In the genomic region with DNA sequence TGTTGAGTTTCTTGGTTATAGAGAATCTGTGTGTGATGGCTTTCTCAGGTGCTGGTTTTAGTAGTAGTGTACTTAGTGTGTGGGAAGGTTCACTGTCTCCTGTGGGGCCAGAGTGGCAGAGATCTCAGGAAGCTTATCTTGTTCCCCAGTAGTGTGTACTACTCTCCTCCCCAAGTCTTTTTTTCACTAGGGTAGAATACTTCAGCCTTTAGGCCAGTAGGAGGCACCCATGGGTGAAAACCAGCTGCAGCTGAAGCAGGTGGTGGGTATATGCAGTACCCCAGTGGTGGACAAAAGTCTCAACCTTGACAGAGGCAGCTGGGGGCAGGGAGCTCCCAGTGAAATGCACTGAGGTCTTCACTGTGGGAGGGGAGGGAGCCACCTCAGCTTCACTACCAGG, we compare ENCODE assay signal across 18 cellular contexts.
A peak's percentile ranks its signal among the peaks of the same experiment; 100 is the strongest.
DNase-seq lines count a peak whose midpoint lies in the region; ATAC-seq, FAIRE-seq and TF ChIP-seq lines count a peak whose summit lies in the region.
"Had no signal": no experiment of that assay in that cellular context is flagged by ENCODE, and none has a peak within 500 bp of the region (broad histone marks: within the 10 kb centered on the region; RNA-seq: fewer than 3 reads in every experiment).

No MANE protein-coding gene starts in this region.

- no peak overlapping the region for H3K23ac ChIP-seq in H1 (ENCODE audit: insufficient read length)

- no peak for TF ChIP-seq POLR2A in H1 (IDR thresholded peaks at IDR 0.05; ENCODE audit: control extremely low read depth in 1 of 2, low read depth in 2 of 2, low read length in 2 of 2)

- no peak overlapping the region for H2BK15ac ChIP-seq in H1 (ENCODE audit: low read length)

- H3K9me3 ChIP-seq in Karpas-422 (ENCODE audit: low read length) (peaks cover 3% of the 10 kb centered on the region; the same call in 1 of the 2 replicates), H1 (ENCODE audit: insufficient read depth in 2 of 2, low read depth in 1 of 2, low read length in 1 of 2) (no peaks in the 10 kb centered on the region), colonic mucosa (no peaks in the 10 kb centered on the region)

- H4K20me1 ChIP-seq in Karpas-422 (ENCODE audit: insufficient read depth, low read depth, low read length) (no peaks in the 10 kb centered on the region), H1 (replicated peaks in 1 of 2; ENCODE audit: control insufficient read depth in 1 of 2, insufficient read depth in 2 of 2, low read length in 2 of 2) (no peaks in the 10 kb centered on the region)

- no peak overlapping the region for H3K9ac ChIP-seq in Karpas-422 (ENCODE audit: low read length)
- no peak overlapping the region for H3K9ac ChIP-seq in H1 (replicated peaks in 1 of 4; ENCODE audit: extremely low read depth in 1 of 4, low read depth in 3 of 4, low read length in 3 of 4)
- H3K9ac ChIP-seq in colonic mucosa (ENCODE audit: low read depth in 2 of 2, low read length in 2 of 2) = no peak overlapping the region

- H3K4me1 ChIP-seq in Karpas-422 (ENCODE audit: low read length) (peaks cover 23% of the 10 kb centered on the region), H1 (replicated peaks in 1 of 4; ENCODE audit: control insufficient read depth in 3 of 4, insufficient read depth in 4 of 4, low read length in 3 of 4) (no peaks in the 10 kb centered on the region), colonic mucosa (no peaks in the 10 kb centered on the region)

- H3K56ac ChIP-seq in H1 (replicated peaks; ENCODE audit: insufficient read length, low read depth, low read length) = no peak overlapping the region

- H3K79me1 ChIP-seq in H1 (ENCODE audit: low read depth, low read length) = no peaks in the 10 kb centered on the region

- H3K4me3 ChIP-seq in GM06990 (replicated peaks; ENCODE audit: low read depth, low read length) (no peak overlapping the region), Karpas-422 (ENCODE audit: low read length) (no peak overlapping the region), H1 (ENCODE audit: extremely low read depth in 1 of 4, insufficient read depth in 2 of 4, low read depth in 3 of 4, low read length in 4 of 4) (no peak overlapping the region), colonic mucosa (no peak overlapping the region)
- H3K4me3 ChIP-seq: SK-N-MC had no signal

- TF ChIP-seq EP300 in H1 (IDR thresholded peaks at IDR 0.05; ENCODE audit: borderline replicate concordance in 1 of 2, low read depth in 2 of 2, low read length in 2 of 2) = no peak

- in situ Hi-C loops in GM13977 (cut with MboI; ENCODE audit: low pct_unique_long_range_greater_than_20kb, low sequenced_read_pairs, unreplicated experiment) = no loop called here

- H3K23me2 ChIP-seq in H1 (ENCODE audit: low read depth, low read length) = no peaks in the 10 kb centered on the region

- FAIRE-seq in H1 (lab: Jason Lieb, UNC) = no peak
- FAIRE-seq: D721Med had no signal

- peaks cover 4% of the 10 kb centered on the region; the same call in 1 of the 2 replicates for H3K36me3 ChIP-seq in GM06990 (ENCODE audit: control insufficient read depth, insufficient read depth, low read length)
- peaks cover 4% of the 10 kb centered on the region; the same call in 1 of the 2 replicates for H3K36me3 ChIP-seq in Karpas-422 (ENCODE audit: insufficient read depth, low read length)
- no peaks in the 10 kb centered on the region for H3K36me3 ChIP-seq in H1 (ENCODE audit: control insufficient read depth in 2 of 4, insufficient read depth in 4 of 4, low read length in 3 of 4)
- H3K36me3 ChIP-seq in colonic mucosa = no peaks in the 10 kb centered on the region

- CTCF ChIA-PET in H1 (lab: Charles Lee; ENCODE audit: partially characterized antibody) = interaction anchor here (0.9 to 2.3 kb wide), 5 partner anchors 11 to 552 kb away, joined by 3 to 14 read pairs (median 3); no protein-coding TSS in a partner anchor

- H2AFZ ChIP-seq in Karpas-422 (ENCODE audit: low read length) (no peak overlapping the region), H1 (ENCODE audit: low read length) (no peak overlapping the region)

- no peak overlapping the region for H2BK12ac ChIP-seq in H1 (ENCODE audit: low read depth, low read length)

- TF ChIP-seq CTCF in GM06990 (IDR thresholded peaks at IDR 0.05; ENCODE audit: insufficient read depth, low read length, poor library complexity, severe bottlenecking) = peak; percentile 14
- peak in 2 of 3 experiments; percentile 23 to 30; a peak in 2 of 4 replicates for TF ChIP-seq CTCF in H1 (IDR thresholded peaks at IDR 0.05; ENCODE audit: control extremely low read depth in 1 of 3, insufficient read depth in 1 of 3, low read depth in 1 of 3, low read length in 3 of 3)
- no peak for TF ChIP-seq CTCF in GM13977 (IDR thresholded peaks at IDR 0.05; ENCODE audit: extremely low read depth, insufficient read depth, missing control alignments)
- TF ChIP-seq CTCF in colonic mucosa (IDR thresholded peaks at IDR 0.05) = no peak

- no peak overlapping the region for H2AK5ac ChIP-seq in H1 (ENCODE audit: low read depth, low read length)

- H3K79me2 ChIP-seq in Karpas-422 (ENCODE audit: low read length) = 0 out of 2 replicates have a peak, but pooled peaks cover 4% of the 10 kb centered on the region
- H3K79me2 ChIP-seq in H1 (ENCODE audit: control insufficient read depth in 1 of 2, insufficient read depth in 2 of 2, low read length in 2 of 2) = no peaks in the 10 kb centered on the region

- no peak overlapping the region for H4K8ac ChIP-seq in H1 (ENCODE audit: extremely low read depth, insufficient read depth, low read length)

- no peak overlapping the region for H3K18ac ChIP-seq in H1 (ENCODE audit: extremely low read depth, low read length)

- intact Hi-C loops in colonic mucosa (cut with DNase I) = no loop called here

- H3K27ac ChIP-seq in Karpas-422 (ENCODE audit: low read length) = no peak overlapping the region
- H3K27ac ChIP-seq in H1 (ENCODE audit: low read depth, low read length) = no peak overlapping the region
- no peak overlapping the region for H3K27ac ChIP-seq in colonic mucosa
- H3K27ac ChIP-seq: SK-N-MC had no signal

- POLR2A ChIA-PET in H1 (lab: Charles Lee; ENCODE audit: partially characterized antibody) = interaction anchor here (1.0 kb wide), 1 partner anchor 248 kb away, joined by 3 read pairs; no protein-coding TSS in a partner anchor

- TF ChIP-seq RAD21 in H1 (IDR thresholded peaks at IDR 0.05 in 1 of 2, conservative IDR thresholded peaks at IDR 0.05 in 1 of 2; ENCODE audit: low read depth in 2 of 2, low read length in 2 of 2) = peak; percentile 23 to 47; a peak in 3 of 4 replicates

- H2BK5ac ChIP-seq in H1 (ENCODE audit: low read depth, low read length) = no peak overlapping the region

- DNase-seq in GM06990 (ENCODE audit: extremely low read depth, insufficient read length) (no peak), Karpas-422 (peak; percentile 63), H1 (ENCODE audit: low read depth in 1 of 2, low spot score in 2 of 2) (no peak), GM13977 (ENCODE audit: low spot score) (no peak), C1 segment of cervical spinal cord (lab: John Stamatoyannopoulos, UW) (no peak), colonic mucosa (no peak)
- DNase-seq: ACHN; CD8-positive, alpha-beta T cell; DMS79; KBM-7; NCI-H1436; NCI-H2029 treated with DMSO at 0.1 percent for 48 hours; NCI-H510A; NCI-H82 had no signal

- no peak overlapping the region for H2BK120ac ChIP-seq in H1 (replicated peaks; ENCODE audit: low read depth, low read length)

- no peak overlapping the region for H3K4ac ChIP-seq in H1 (replicated peaks; ENCODE audit: insufficient read length, low read depth, low read length)

- H2BK20ac ChIP-seq in H1 (ENCODE audit: low read length) = no peak overlapping the region

- no peak overlapping the region for H3K14ac ChIP-seq in H1 (ENCODE audit: insufficient read length)

- no peaks in the 10 kb centered on the region for H3K27me3 ChIP-seq in GM06990 (replicated peaks; ENCODE audit: control insufficient read depth, insufficient read depth, low read length)
- H3K27me3 ChIP-seq in Karpas-422 (ENCODE audit: low read length) = no peaks in the 10 kb centered on the region
- no peaks in the 10 kb centered on the region for H3K27me3 ChIP-seq in H1 (replicated peaks in 1 of 4; ENCODE audit: control insufficient read depth in 3 of 4, extremely low read depth in 1 of 4, insufficient read depth in 3 of 4, low read length in 3 of 4)
- H3K27me3 ChIP-seq in colonic mucosa = no peaks in the 10 kb centered on the region

- H3K4me2 ChIP-seq in Karpas-422 (ENCODE audit: low read depth, low read length, poor library complexity, severe bottlenecking) (no peak overlapping the region), H1 (ENCODE audit: insufficient read depth in 1 of 2, low read depth in 2 of 2, low read length in 2 of 2) (no peak overlapping the region)

- no peak for ATAC-seq in HG03135 (IDR thresholded peaks at IDR 0.05; ENCODE audit: unreplicated experiment)
- ATAC-seq: CD8-positive, alpha-beta T cell; Right ventricle myocardium inferior had no signal

- H4K5ac ChIP-seq in H1 (ENCODE audit: insufficient read length, low read depth, low read length) = no peak overlapping the region

- H4K91ac ChIP-seq in H1 (replicated peaks; ENCODE audit: insufficient read length, low read length) = no peak overlapping the region

- H3K9me2 ChIP-seq in Karpas-422 (replicated peaks; ENCODE audit: insufficient read depth, low read length) = no peaks in the 10 kb centered on the region

TF ChIP-seq in H1, 55 proteins besides CTCF, POLR2A, EP300 and RAD21 (continues in another document):
- TF ChIP-seq HDAC6 (IDR thresholded peaks at IDR 0.05; ENCODE audit: low read depth, low read length) (no peak), GTF2F1 (IDR thresholded peaks at IDR 0.05; ENCODE audit: borderline replicate concordance, low read depth, low read length) (no peak), RXRA (IDR thresholded peaks at IDR 0.05; ENCODE audit: insufficient read depth, low read depth, low read length) (no peak), CEBPB (IDR thresholded peaks at IDR 0.05; ENCODE audit: low read depth, low read length) (no peak), PHF8 (conservative IDR thresholded peaks at IDR 0.05; ENCODE audit: low read depth, low read length) (no peak), MAFK (IDR thresholded peaks at IDR 0.05; ENCODE audit: low read depth, low read length) (no peak), FOSL1 (IDR thresholded peaks at IDR 0.05; ENCODE audit: insufficient read depth, low read depth, low read length) (no peak), BCL11A (IDR thresholded peaks at IDR 0.05; ENCODE audit: low read depth in 2 of 2, low read length in 2 of 2) (no peak), BRCA1 (IDR thresholded peaks at IDR 0.05; ENCODE audit: low read depth, low read length) (no peak), TEAD4 (IDR thresholded peaks at IDR 0.05; ENCODE audit: low read depth, low read length) (no peak), EZH2 (IDR thresholded peaks at IDR 0.05; ENCODE audit: low read depth, low read length, severe bottlenecking) (no peak), JUN (IDR thresholded peaks at IDR 0.05; ENCODE audit: low read depth, low read length) (no peak), SP1 (IDR thresholded peaks at IDR 0.05; ENCODE audit: low read depth, low read length) (no peak), YY1 (IDR thresholded peaks at IDR 0.05; ENCODE audit: low read depth, low read length) (no peak), SAP30 (IDR thresholded peaks at IDR 0.05; ENCODE audit: insufficient read depth, insufficient replicate concordance, low read length) (no peak), SUZ12 (IDR thresholded peaks at IDR 0.05; ENCODE audit: low read length) (no peak)

Comparison
In these comparisons a context has a peak if more than half of its experiments do, and no peak if none do; other contexts are left out.
1. CTCF ChIP-seq: peak in GM06990 (single experiment) and H1 (2 of 3); none in GM13977 (single experiment) and colonic mucosa (single experiment).